In the genomic region with DNA sequence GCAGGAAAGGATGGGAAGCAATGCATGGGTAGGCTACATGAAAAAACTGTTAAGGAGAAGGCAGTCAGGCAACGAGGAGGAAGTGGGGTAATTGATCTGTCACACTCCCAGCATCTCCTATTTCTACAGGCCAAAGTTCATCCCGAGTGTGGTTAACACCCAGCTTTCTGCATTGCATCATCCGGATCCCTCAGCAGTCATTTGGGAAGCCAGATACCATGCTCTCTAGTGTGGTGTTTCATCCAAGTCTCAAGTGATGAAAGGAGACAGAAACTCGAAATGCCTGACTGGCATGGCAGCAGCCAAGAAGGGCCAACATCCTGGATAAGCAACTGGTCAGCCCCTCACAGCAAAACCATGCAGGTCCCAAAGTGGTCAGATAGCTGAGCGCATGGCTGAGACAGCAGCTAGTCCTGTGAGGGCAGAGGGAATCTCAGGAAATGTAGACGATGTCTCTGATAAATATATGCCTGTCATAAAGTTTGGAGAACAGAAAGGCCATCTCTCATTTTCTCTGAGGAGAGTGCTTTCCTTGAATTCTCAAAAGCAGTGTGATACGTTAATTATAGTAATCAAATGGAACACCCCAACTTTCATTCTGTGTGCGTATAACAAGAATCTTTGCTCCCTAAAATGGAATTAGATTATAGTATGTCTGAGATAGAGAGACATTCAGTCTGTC, we compare ENCODE assay signal across 1 cellular context.
TF ChIP-seq lines count a peak whose summit lies in the region.

No MANE protein-coding gene starts in this region.

TF ChIP-seq in HepG2, 621 proteins besides CTCF, POLR2A, EP300 and RAD21 (continued from another document and continues in another):
- TF ChIP-seq NAIF1 (CRISPR knock-in tag; IDR thresholded peaks at IDR 0.05; ENCODE audit: borderline replicate concordance) = peak; percentile 1; the same call in 1 of the 2 replicates
- TF ChIP-seq SETDB1 (CRISPR knock-in tag; IDR thresholded peaks at IDR 0.05; ENCODE audit: borderline replicate concordance) = no peak
- TF ChIP-seq KLF13 (CRISPR knock-in tag; IDR thresholded peaks at IDR 0.05) = no peak
- peak; percentile 100 for TF ChIP-seq CEBPG (CRISPR knock-in tag; IDR thresholded peaks at IDR 0.05)
- TF ChIP-seq ZNF639 (CRISPR knock-in tag; conservative IDR thresholded peaks at IDR 0.05) = 0 out of 2 replicates have a peak, but pooled peaks have one; percentile 28
- TF ChIP-seq GZF1 (CRISPR knock-in tag; IDR thresholded peaks at IDR 0.05) = no peak
- TF ChIP-seq, protein P1, sequence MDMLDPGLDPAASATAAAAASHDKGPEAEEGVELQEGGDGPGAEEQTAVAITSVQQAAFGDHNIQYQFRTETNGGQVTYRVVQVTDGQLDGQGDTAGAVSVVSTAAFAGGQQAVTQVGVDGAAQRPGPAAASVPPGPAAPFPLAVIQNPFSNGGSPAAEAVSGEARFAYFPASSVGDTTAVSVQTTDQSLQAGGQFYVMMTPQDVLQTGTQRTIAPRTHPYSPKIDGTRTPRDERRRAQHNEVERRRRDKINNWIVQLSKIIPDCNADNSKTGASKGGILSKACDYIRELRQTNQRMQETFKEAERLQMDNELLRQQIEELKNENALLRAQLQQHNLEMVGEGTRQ (IDR thresholded peaks at IDR 0.05; ENCODE audit: low read depth, low read length) = no peak
- TF ChIP-seq, protein P1 (CRISPR knock-in tag; IDR thresholded peaks at IDR 0.05; ENCODE audit: borderline replicate concordance) = no peak
- TF ChIP-seq ZNF101 (CRISPR knock-in tag; IDR thresholded peaks at IDR 0.05; ENCODE audit: borderline replicate concordance, low read depth) = no peak
- TF ChIP-seq, protein P2, sequence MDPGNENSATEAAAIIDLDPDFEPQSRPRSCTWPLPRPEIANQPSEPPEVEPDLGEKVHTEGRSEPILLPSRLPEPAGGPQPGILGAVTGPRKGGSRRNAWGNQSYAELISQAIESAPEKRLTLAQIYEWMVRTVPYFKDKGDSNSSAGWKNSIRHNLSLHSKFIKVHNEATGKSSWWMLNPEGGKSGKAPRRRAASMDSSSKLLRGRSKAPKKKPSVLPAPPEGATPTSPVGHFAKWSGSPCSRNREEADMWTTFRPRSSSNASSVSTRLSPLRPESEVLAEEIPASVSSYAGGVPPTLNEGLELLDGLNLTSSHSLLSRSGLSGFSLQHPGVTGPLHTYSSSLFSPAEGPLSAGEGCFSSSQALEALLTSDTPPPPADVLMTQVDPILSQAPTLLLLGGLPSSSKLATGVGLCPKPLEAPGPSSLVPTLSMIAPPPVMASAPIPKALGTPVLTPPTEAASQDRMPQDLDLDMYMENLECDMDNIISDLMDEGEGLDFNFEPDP (CRISPR knock-in tag; conservative IDR thresholded peaks at IDR 0.05) = no peak
- no peak for TF ChIP-seq REL (CRISPR knock-in tag; conservative IDR thresholded peaks at IDR 0.05)
- TF ChIP-seq, protein P3, sequence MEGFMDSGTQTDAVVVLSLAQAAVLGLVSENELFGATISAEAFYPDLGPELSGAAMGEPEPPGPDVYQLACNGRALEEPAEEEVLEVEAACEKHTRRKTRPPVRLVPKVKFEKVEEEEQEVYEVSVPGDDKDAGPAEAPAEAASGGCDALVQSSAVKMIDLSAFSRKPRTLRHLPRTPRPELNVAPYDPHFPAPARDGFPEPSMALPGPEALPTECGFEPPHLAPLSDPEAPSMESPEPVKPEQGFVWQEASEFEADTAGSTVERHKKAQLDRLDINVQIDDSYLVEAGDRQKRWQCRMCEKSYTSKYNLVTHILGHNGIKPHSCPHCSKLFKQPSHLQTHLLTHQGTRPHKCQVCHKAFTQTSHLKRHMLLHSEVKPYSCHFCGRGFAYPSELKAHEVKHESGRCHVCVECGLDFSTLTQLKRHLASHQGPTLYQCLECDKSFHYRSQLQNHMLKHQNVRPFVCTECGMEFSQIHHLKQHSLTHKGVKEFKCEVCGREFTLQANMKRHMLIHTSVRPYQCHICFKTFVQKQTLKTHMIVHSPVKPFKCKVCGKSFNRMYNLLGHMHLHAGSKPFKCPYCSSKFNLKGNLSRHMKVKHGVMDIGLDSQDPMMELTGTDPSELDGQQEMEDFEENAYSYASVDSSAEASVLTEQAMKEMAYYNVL (CRISPR knock-in tag; IDR thresholded peaks at IDR 0.05; ENCODE audit: borderline replicate concordance) = peak; percentile 92
- TF ChIP-seq ZNF33A (CRISPR knock-in tag; IDR thresholded peaks at IDR 0.05; ENCODE audit: borderline replicate concordance) = no peak
- TF ChIP-seq ELF1 (CRISPR knock-in tag; IDR thresholded peaks at IDR 0.05) = peak; percentile 76
- TF ChIP-seq ZNF878 (CRISPR knock-in tag; IDR thresholded peaks at IDR 0.05) = peak; percentile 86; the same call in 1 of the 2 replicates
- TF ChIP-seq DDIT3 (CRISPR knock-in tag; IDR thresholded peaks at IDR 0.05) = peak; percentile 79; the same call in 1 of the 2 replicates
- peak; percentile 78; the same call in 1 of the 2 replicates for TF ChIP-seq ZNF12 (CRISPR knock-in tag; IDR thresholded peaks at IDR 0.05)
- TF ChIP-seq TCF7L2 (IDR thresholded peaks at IDR 0.05; ENCODE audit: low read depth, low read length) = no peak
- TF ChIP-seq ZBTB7B (CRISPR knock-in tag; IDR thresholded peaks at IDR 0.05) = peak; percentile 84; the same call in 1 of the 2 replicates
- no peak for TF ChIP-seq ISX (CRISPR knock-in tag; conservative IDR thresholded peaks at IDR 0.05)
- TF ChIP-seq RARG (CRISPR knock-in tag; IDR thresholded peaks at IDR 0.05; ENCODE audit: low read depth) = no peak
- TF ChIP-seq HNRNPL (IDR thresholded peaks at IDR 0.05; ENCODE audit: low read depth, low read length) = no peak
- TF ChIP-seq ZNF367 (CRISPR knock-in tag; IDR thresholded peaks at IDR 0.05; ENCODE audit: borderline replicate concordance) = no peak
- TF ChIP-seq NFYB (CRISPR knock-in tag; IDR thresholded peaks at IDR 0.05) = no peak
- TF ChIP-seq ZNF30 (CRISPR knock-in tag; IDR thresholded peaks at IDR 0.05) = no peak
- TF ChIP-seq FOXJ3 (CRISPR knock-in tag; IDR thresholded peaks at IDR 0.05; ENCODE audit: borderline replicate concordance) = peak; percentile 75; the same call in 1 of the 2 replicates
- peak; percentile 97 for TF ChIP-seq ETV5 (CRISPR knock-in tag; IDR thresholded peaks at IDR 0.05; ENCODE audit: borderline replicate concordance)
- TF ChIP-seq, protein P4, sequence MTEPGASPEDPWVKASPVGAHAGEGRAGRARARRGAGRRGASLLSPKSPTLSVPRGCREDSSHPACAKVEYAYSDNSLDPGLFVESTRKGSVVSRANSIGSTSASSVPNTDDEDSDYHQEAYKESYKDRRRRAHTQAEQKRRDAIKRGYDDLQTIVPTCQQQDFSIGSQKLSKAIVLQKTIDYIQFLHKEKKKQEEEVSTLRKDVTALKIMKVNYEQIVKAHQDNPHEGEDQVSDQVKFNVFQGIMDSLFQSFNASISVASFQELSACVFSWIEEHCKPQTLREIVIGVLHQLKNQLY (CRISPR knock-in tag; IDR thresholded peaks at IDR 0.05) = peak; percentile 92
- TF ChIP-seq, protein P5, sequence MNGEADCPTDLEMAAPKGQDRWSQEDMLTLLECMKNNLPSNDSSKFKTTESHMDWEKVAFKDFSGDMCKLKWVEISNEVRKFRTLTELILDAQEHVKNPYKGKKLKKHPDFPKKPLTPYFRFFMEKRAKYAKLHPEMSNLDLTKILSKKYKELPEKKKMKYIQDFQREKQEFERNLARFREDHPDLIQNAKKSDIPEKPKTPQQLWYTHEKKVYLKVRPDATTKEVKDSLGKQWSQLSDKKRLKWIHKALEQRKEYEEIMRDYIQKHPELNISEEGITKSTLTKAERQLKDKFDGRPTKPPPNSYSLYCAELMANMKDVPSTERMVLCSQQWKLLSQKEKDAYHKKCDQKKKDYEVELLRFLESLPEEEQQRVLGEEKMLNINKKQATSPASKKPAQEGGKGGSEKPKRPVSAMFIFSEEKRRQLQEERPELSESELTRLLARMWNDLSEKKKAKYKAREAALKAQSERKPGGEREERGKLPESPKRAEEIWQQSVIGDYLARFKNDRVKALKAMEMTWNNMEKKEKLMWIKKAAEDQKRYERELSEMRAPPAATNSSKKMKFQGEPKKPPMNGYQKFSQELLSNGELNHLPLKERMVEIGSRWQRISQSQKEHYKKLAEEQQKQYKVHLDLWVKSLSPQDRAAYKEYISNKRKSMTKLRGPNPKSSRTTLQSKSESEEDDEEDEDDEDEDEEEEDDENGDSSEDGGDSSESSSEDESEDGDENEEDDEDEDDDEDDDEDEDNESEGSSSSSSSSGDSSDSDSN (CRISPR knock-in tag; IDR thresholded peaks at IDR 0.05) = peak; percentile 47; the same call in 1 of the 2 replicates
- TF ChIP-seq FUBP1 (CRISPR knock-in tag; IDR thresholded peaks at IDR 0.05; ENCODE audit: borderline replicate concordance) = no peak
- no peak for TF ChIP-seq TCF12 (IDR thresholded peaks at IDR 0.05)
- no peak for TF ChIP-seq TCF12 (CRISPR knock-in tag; IDR thresholded peaks at IDR 0.05)
- TF ChIP-seq, protein P6, sequence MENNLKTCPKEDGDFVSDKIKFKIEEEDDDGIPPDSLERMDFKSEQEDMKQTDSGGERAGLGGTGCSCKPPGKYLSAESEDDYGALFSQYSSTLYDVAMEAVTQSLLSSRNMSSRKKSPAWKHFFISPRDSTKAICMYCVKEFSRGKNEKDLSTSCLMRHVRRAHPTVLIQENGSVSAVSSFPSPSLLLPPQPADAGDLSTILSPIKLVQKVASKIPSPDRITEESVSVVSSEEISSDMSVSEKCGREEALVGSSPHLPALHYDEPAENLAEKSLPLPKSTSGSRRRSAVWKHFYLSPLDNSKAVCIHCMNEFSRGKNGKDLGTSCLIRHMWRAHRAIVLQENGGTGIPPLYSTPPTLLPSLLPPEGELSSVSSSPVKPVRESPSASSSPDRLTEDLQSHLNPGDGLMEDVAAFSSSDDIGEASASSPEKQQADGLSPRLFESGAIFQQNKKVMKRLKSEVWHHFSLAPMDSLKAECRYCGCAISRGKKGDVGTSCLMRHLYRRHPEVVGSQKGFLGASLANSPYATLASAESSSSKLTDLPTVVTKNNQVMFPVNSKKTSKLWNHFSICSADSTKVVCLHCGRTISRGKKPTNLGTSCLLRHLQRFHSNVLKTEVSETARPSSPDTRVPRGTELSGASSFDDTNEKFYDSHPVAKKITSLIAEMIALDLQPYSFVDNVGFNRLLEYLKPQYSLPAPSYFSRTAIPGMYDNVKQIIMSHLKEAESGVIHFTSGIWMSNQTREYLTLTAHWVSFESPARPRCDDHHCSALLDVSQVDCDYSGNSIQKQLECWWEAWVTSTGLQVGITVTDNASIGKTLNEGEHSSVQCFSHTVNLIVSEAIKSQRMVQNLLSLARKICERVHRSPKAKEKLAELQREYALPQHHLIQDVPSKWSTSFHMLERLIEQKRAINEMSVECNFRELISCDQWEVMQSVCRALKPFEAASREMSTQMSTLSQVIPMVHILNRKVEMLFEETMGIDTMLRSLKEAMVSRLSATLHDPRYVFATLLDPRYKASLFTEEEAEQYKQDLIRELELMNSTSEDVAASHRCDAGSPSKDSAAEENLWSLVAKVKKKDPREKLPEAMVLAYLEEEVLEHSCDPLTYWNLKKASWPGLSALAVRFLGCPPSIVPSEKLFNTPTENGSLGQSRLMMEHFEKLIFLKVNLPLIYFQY (CRISPR knock-in tag; IDR thresholded peaks at IDR 0.05; ENCODE audit: borderline replicate concordance) = no peak; the same call in 1 of the 2 replicates
- no peak for TF ChIP-seq HOXA9 (CRISPR knock-in tag; IDR thresholded peaks at IDR 0.05; ENCODE audit: borderline replicate concordance)
- peak; percentile 40; the same call in 1 of the 2 replicates for TF ChIP-seq MXD4 (CRISPR knock-in tag; IDR thresholded peaks at IDR 0.05)
- no peak for TF ChIP-seq GLI4 (CRISPR knock-in tag; IDR thresholded peaks at IDR 0.05; ENCODE audit: borderline replicate concordance)
- no peak for TF ChIP-seq ZUFSP (CRISPR knock-in tag; IDR thresholded peaks at IDR 0.05; ENCODE audit: borderline replicate concordance)
- TF ChIP-seq ZNF121 (CRISPR knock-in tag; IDR thresholded peaks at IDR 0.05) = peak; percentile 61; the same call in 1 of the 2 replicates
- TF ChIP-seq MBD4 (IDR thresholded peaks at IDR 0.05; ENCODE audit: borderline replicate concordance, low read length) = peak; percentile 54; the same call in 1 of the 2 replicates
- TF ChIP-seq ZNF772 (CRISPR knock-in tag; IDR thresholded peaks at IDR 0.05) = peak; percentile 91; the same call in 1 of the 2 replicates
